Comparison of ENCODE assay signal across 18 cellular contexts in genomic region chr2:95301876-95302641, GRCh38. TPM values are rescaled to one million over a fixed set of nuclear protein-coding genes. Genes with fewer than 3 reads are reported as not detected.
A peak's percentile ranks its signal among the peaks of the same experiment; 100 is the strongest.
DNase-seq lines count a peak whose midpoint lies in the region; TF ChIP-seq lines count a peak whose summit lies in the region.
"Had no signal": no experiment of that assay in that cellular context is flagged by ENCODE, and none has a peak within 500 bp of the region (broad histone marks: within the 10 kb centered on the region; RNA-seq: fewer than 3 reads in every experiment).

No MANE protein-coding gene starts in this region.

- intact Hi-C loops in posterior cingulate gyrus (cut with DNase I), result no loop called here
- intact Hi-C loops in activated naive CD4-positive, alpha-beta T cell treated with anti-CD3 and anti-CD28 coated beads for 36 hours (cut with micrococcal nuclease), result no loop called here

- no peaks in the 10 kb centered on the region for H3K9me2 ChIP-seq in SK-N-SH

- no peaks in the 10 kb centered on the region for H3K79me2 ChIP-seq in SK-N-SH (ENCODE audit: insufficient read depth)

- no peak for TF ChIP-seq RAD21 in SK-N-SH (IDR thresholded peaks at IDR 0.05; ENCODE audit: low read length)

- DNase-seq in NCI-H2171 (lab: John Stamatoyannopoulos, UW) (peak; percentile 18), posterior cingulate gyrus (peak in 8 of 10 donors; percentile 59 to 95 (median 77)), NOMO-1 (lab: John Stamatoyannopoulos, UW; ENCODE audit: unreplicated experiment in 2 of 2) (no peak), NCI-H187 (lab: John Stamatoyannopoulos, UW) (no peak), SK-N-SH (no peak)
- DNase-seq in activated naive CD4-positive, alpha-beta T cell treated with anti-CD3 and anti-CD28 coated beads for 36 hours, result no peak
- DNase-seq: COR-L47, DMS79, NCI-H1105 treated with DMSO at 0.1 percent for 48 hours, NCI-H2029, NCI-H2227 treated with DMSO at 0.1 percent for 48 hours, NCI-H526 had no signal

- H3K27me3 ChIP-seq in BLaER1 treated with 17β-estradiol and CSF1 and Interleukin-3, amounts not matched to agents 10 nM and 100 nM, result no peaks in the 10 kb centered on the region
- H3K27me3 ChIP-seq in SK-N-SH (ENCODE audit: insufficient read depth), result no peaks in the 10 kb centered on the region

- H3K27me3 Mint-ChIP-seq in activated naive CD4-positive, alpha-beta T cell treated with anti-CD3 and anti-CD28 coated beads for 36 hours (ENCODE audit: low read depth), result peaks cover 2% of the 10 kb centered on the region

- H3K27ac ChIP-seq in BLaER1 treated with 17β-estradiol and CSF1 and Interleukin-3, amounts not matched to agents 10 nM and 100 nM, result peak overlapping the region in 2 of 11 experiments; percentile 25 to 31; a peak in 3 of 22 replicates
- H3K27ac ChIP-seq in cingulate gyrus (ENCODE audit: low read depth, low read length) (peak overlapping the region; percentile 41), SK-N-SH (ENCODE audit: low read depth in 2 of 2, low read length in 1 of 2) (no peak overlapping the region)
- H3K27ac ChIP-seq: C4-2B had no signal

- POLR2A ChIA-PET in SK-N-SH (lab: Yijun Ruan, JAX), result no interaction called here

- H3K4me3 ChIP-seq in BLaER1 treated with 17β-estradiol and CSF1 and Interleukin-3, amounts not matched to agents 10 nM and 100 nM, result no peak overlapping the region
- H3K4me3 ChIP-seq in SK-N-SH (ENCODE audit: low read depth in 2 of 2, low read length in 1 of 2), result no peak overlapping the region
- H3K4me3 ChIP-seq: HAP-1 had no signal

- no peaks in the 10 kb centered on the region for H3F3A ChIP-seq in SK-N-SH (replicated peaks; ENCODE audit: insufficient read depth)

- no peaks in the 10 kb centered on the region for H3K9me3 ChIP-seq in BLaER1 treated with 17β-estradiol and CSF1 and Interleukin-3, amounts not matched to agents 10 nM and 100 nM (replicated peaks in 1 of 11)
- no peaks in the 10 kb centered on the region for H3K9me3 ChIP-seq in SK-N-SH
- H3K9me3 ChIP-seq: HAP-1 had no signal

- peaks cover 0 to 15% (median 0%) of the 10 kb centered on the region in 11 experiments; a peak in 3 of 22 replicates for H4K20me1 ChIP-seq in BLaER1 treated with 17β-estradiol and CSF1 and Interleukin-3, amounts not matched to agents 10 nM and 100 nM
- no peaks in the 10 kb centered on the region for H4K20me1 ChIP-seq in SK-N-SH (ENCODE audit: insufficient read depth)

- no peaks in the 10 kb centered on the region for H3K36me3 Mint-ChIP-seq in activated naive CD4-positive, alpha-beta T cell treated with anti-CD3 and anti-CD28 coated beads for 36 hours (ENCODE audit: low read depth)

- peak overlapping the region in 10 of 11 experiments; percentile 26 to 80 (median 46); a peak in 17 of 22 replicates for H3K4me2 ChIP-seq in BLaER1 treated with 17β-estradiol and CSF1 and Interleukin-3, amounts not matched to agents 10 nM and 100 nM
- H3K4me2 ChIP-seq in SK-N-SH, result no peak overlapping the region

- no peaks in the 10 kb centered on the region for H3K4me1 Mint-ChIP-seq in activated naive CD4-positive, alpha-beta T cell treated with anti-CD3 and anti-CD28 coated beads for 36 hours (ENCODE audit: low read depth)

- no peak overlapping the region for H3K4me3 Mint-ChIP-seq in activated naive CD4-positive, alpha-beta T cell treated with anti-CD3 and anti-CD28 coated beads for 36 hours

- H3K4me1 ChIP-seq in BLaER1 treated with 17β-estradiol and CSF1 and Interleukin-3, amounts not matched to agents 10 nM and 100 nM, result peaks cover 9 to 27% (median 11%) of the 10 kb centered on the region in 10 experiments; a peak in 19 of 20 replicates
- peaks cover 0 to 54% of the 10 kb centered on the region in 2 experiments; a peak in 2 of 4 replicates for H3K4me1 ChIP-seq in SK-N-SH (ENCODE audit: control insufficient read depth in 1 of 2, insufficient read depth in 2 of 2, low read depth in 1 of 2, low read length in 1 of 2)
- H3K4me1 ChIP-seq: HAP-1 had no signal

- TF ChIP-seq CTCF in SK-N-SH (IDR thresholded peaks at IDR 0.05), result no peak

- TF ChIP-seq EP300 in SK-N-SH (IDR thresholded peaks at IDR 0.05; ENCODE audit: borderline replicate concordance in 1 of 2, low read depth in 1 of 2, low read length in 1 of 2), result no peak

- no peak overlapping the region for H2AFZ ChIP-seq in SK-N-SH (ENCODE audit: low read depth)

- no peaks in the 10 kb centered on the region for H3K36me3 ChIP-seq in BLaER1 treated with 17β-estradiol and CSF1 and Interleukin-3, amounts not matched to agents 10 nM and 100 nM
- no peaks in the 10 kb centered on the region for H3K36me3 ChIP-seq in SK-N-SH (replicated peaks in 1 of 2; ENCODE audit: control insufficient read depth in 1 of 2, insufficient read depth in 2 of 2, low read length in 1 of 2)
- H3K36me3 ChIP-seq: HAP-1 had no signal

- H3K27ac Mint-ChIP-seq in activated naive CD4-positive, alpha-beta T cell treated with anti-CD3 and anti-CD28 coated beads for 36 hours, result no peak overlapping the region

- CTCF ChIA-PET in activated naive CD4-positive, alpha-beta T cell treated with anti-CD3 and anti-CD28 coated beads for 36 hours (lab: Charles Lee), result interaction anchor here (0.6 kb wide), 1 partner anchor 23 kb away, joined by 3 read pairs; no protein-coding TSS in a partner anchor
- CTCF ChIA-PET in SK-N-SH (lab: Yijun Ruan, JAX), result interaction anchor here (0.9 to 1.6 kb wide), 4 partner anchors 13 to 70 kb away, joined by 3 to 8 read pairs (median 5); no protein-coding TSS in a partner anchor

- no peaks in the 10 kb centered on the region for H3K9me3 Mint-ChIP-seq in activated naive CD4-positive, alpha-beta T cell treated with anti-CD3 and anti-CD28 coated beads for 36 hours

- H3K9ac ChIP-seq in BLaER1 treated with 17β-estradiol and CSF1 and Interleukin-3, amounts not matched to agents 10 nM and 100 nM, result 0 out of 22 replicates have a peak overlapping the region, but pooled peaks of 1 of the 11 experiments have one; percentile 25
- H3K9ac ChIP-seq in SK-N-SH, result no peak overlapping the region

- 53% methylated on average over 12 of the region's 17 CpGs for WGBS in SK-N-SH (ENCODE audit: low lambda C conversion rate)

TF ChIP-seq in SK-N-SH, 30 proteins besides CTCF, POLR2A, EP300 and RAD21:
- TF ChIP-seq RXRA (IDR thresholded peaks at IDR 0.05; ENCODE audit: borderline replicate concordance, low read depth), result no peak
- TF ChIP-seq NRF1 (IDR thresholded peaks at IDR 0.05; ENCODE audit: low read depth, low read length), result no peak
- no peak for TF ChIP-seq MXI1 (IDR thresholded peaks at IDR 0.05; ENCODE audit: low read depth, low read length)
- no peak for TF ChIP-seq JUND (IDR thresholded peaks at IDR 0.05)
- no peak for TF ChIP-seq FOSL2 (IDR thresholded peaks at IDR 0.05; ENCODE audit: borderline replicate concordance, low read depth)
- no peak for TF ChIP-seq MAX (IDR thresholded peaks at IDR 0.05; ENCODE audit: low read depth)
- no peak for TF ChIP-seq FOXM1 (IDR thresholded peaks at IDR 0.05; ENCODE audit: low read depth)
- TF ChIP-seq GABPA (IDR thresholded peaks at IDR 0.05; ENCODE audit: low read depth), result no peak
- TF ChIP-seq, protein P1, sequence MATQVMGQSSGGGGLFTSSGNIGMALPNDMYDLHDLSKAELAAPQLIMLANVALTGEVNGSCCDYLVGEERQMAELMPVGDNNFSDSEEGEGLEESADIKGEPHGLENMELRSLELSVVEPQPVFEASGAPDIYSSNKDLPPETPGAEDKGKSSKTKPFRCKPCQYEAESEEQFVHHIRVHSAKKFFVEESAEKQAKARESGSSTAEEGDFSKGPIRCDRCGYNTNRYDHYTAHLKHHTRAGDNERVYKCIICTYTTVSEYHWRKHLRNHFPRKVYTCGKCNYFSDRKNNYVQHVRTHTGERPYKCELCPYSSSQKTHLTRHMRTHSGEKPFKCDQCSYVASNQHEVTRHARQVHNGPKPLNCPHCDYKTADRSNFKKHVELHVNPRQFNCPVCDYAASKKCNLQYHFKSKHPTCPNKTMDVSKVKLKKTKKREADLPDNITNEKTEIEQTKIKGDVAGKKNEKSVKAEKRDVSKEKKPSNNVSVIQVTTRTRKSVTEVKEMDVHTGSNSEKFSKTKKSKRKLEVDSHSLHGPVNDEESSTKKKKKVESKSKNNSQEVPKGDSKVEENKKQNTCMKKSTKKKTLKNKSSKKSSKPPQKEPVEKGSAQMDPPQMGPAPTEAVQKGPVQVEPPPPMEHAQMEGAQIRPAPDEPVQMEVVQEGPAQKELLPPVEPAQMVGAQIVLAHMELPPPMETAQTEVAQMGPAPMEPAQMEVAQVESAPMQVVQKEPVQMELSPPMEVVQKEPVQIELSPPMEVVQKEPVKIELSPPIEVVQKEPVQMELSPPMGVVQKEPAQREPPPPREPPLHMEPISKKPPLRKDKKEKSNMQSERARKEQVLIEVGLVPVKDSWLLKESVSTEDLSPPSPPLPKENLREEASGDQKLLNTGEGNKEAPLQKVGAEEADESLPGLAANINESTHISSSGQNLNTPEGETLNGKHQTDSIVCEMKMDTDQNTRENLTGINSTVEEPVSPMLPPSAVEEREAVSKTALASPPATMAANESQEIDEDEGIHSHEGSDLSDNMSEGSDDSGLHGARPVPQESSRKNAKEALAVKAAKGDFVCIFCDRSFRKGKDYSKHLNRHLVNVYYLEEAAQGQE (IDR thresholded peaks at IDR 0.05; ENCODE audit: low read depth, low read length), result no peak
- no peak for TF ChIP-seq TEAD4 (IDR thresholded peaks at IDR 0.05; ENCODE audit: borderline replicate concordance, insufficient read depth)
- no peak for TF ChIP-seq TAF1 (IDR thresholded peaks at IDR 0.05; ENCODE audit: borderline replicate concordance, low read depth, low read length)

RNA-seq across cellular contexts. Expression of gene KCNIP3, which starts 4.9 kb away (rescaled TPM):
- not detected for total RNA-seq in activated naive CD4-positive, alpha-beta T cell treated with anti-CD3 and anti-CD28 coated beads for 36 hours
- 0.97 and 1.6 TPM in 2 replicates for polyA plus RNA-seq in SK-N-SH (2012; rRNA removed)
- polyA plus RNA-seq in SK-N-SH (2012; cell fraction: cytosol; rRNA removed), result 0.55 and 0.98 TPM in 2 replicates
- polyA plus RNA-seq in SK-N-SH (2012; cell fraction: nucleus; rRNA removed), result 2.3 and 2.5 TPM in 2 replicates

RNA-seq across cellular contexts. Expression of gene PROM2, which starts 27.8 kb away (rescaled TPM):
- under 1 TPM; 0.45 to 0.89 TPM for total RNA-seq in activated naive CD4-positive, alpha-beta T cell treated with anti-CD3 and anti-CD28 coated beads for 36 hours
- 0.38 and 0.49 TPM in 2 replicates for polyA plus RNA-seq in SK-N-SH (2012; rRNA removed)
- polyA plus RNA-seq in SK-N-SH (2012; cell fraction: cytosol; rRNA removed), result 0.10 and 0.16 TPM in 2 replicates
- polyA plus RNA-seq in SK-N-SH (2012; cell fraction: nucleus; rRNA removed), result 5.8 and 7.1 TPM in 2 replicates
- total RNA-seq: HT1080, SK-MEL-5 had no signal

Comparison
In these comparisons a context has a peak if more than half of its experiments do, and no peak if none do; other contexts are left out.
1. DNase-seq: peak in NCI-H2171 (single experiment) and posterior cingulate gyrus (8 of 10); none in activated naive CD4-positive, alpha-beta T cell treated with anti-CD3 and anti-CD28 coated beads for 36 hours (single experiment), NOMO-1 (0 of 2), NCI-H187 (0 of 2) and SK-N-SH (single experiment).